In genomic region chr6:100554228-100554627, GRCh38 we compare ENCODE assay signal across 1 cellular context.
TF ChIP-seq lines count a peak whose summit lies in the region.

No MANE protein-coding gene starts in this region.

TF ChIP-seq in HepG2, 621 proteins besides CTCF, POLR2A, EP300 and RAD21 (continued from another document):
- TF ChIP-seq CEBPZ (IDR thresholded peaks at IDR 0.05; ENCODE audit: low read length) (no peak), CENPX (CRISPR knock-in tag; IDR thresholded peaks at IDR 0.05) (no peak), CEBPG (CRISPR knock-in tag; IDR thresholded peaks at IDR 0.05) (peak; percentile 65), NFKB2 (CRISPR knock-in tag; IDR thresholded peaks at IDR 0.05; ENCODE audit: borderline replicate concordance) (no peak)
